Comparison of ENCODE assay signal across 1 cellular context in the genomic region with DNA sequence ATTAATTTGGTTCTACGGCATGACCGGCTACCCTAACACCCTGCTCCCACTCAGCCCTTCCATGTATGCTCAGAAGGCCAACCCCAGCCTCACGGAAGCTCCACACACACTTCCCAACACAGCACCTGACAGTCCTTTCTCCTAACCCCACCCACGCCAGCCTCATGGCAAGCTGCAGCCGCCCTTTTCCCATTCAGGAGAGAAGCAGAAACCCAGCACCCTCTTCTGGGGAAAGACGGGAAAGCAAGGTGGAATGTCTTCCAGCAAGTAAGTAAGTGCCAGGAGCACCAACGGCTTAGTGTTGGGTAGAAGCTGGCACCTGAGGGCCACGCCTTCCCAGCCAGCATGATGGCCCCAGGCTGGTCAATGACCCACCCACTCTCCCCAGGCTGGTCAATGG.
TF ChIP-seq lines count a peak whose summit lies in the region.

No MANE protein-coding gene starts in this region.

TF ChIP-seq in GM23338, 12 proteins besides CTCF, POLR2A, EP300 and RAD21 (continued from another document):
- TF ChIP-seq, protein P1, sequence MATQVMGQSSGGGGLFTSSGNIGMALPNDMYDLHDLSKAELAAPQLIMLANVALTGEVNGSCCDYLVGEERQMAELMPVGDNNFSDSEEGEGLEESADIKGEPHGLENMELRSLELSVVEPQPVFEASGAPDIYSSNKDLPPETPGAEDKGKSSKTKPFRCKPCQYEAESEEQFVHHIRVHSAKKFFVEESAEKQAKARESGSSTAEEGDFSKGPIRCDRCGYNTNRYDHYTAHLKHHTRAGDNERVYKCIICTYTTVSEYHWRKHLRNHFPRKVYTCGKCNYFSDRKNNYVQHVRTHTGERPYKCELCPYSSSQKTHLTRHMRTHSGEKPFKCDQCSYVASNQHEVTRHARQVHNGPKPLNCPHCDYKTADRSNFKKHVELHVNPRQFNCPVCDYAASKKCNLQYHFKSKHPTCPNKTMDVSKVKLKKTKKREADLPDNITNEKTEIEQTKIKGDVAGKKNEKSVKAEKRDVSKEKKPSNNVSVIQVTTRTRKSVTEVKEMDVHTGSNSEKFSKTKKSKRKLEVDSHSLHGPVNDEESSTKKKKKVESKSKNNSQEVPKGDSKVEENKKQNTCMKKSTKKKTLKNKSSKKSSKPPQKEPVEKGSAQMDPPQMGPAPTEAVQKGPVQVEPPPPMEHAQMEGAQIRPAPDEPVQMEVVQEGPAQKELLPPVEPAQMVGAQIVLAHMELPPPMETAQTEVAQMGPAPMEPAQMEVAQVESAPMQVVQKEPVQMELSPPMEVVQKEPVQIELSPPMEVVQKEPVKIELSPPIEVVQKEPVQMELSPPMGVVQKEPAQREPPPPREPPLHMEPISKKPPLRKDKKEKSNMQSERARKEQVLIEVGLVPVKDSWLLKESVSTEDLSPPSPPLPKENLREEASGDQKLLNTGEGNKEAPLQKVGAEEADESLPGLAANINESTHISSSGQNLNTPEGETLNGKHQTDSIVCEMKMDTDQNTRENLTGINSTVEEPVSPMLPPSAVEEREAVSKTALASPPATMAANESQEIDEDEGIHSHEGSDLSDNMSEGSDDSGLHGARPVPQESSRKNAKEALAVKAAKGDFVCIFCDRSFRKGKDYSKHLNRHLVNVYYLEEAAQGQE (IDR thresholded peaks at IDR 0.05; ENCODE audit: unreplicated experiment): no peak
- TF ChIP-seq NANOG (IDR thresholded peaks at IDR 0.05; ENCODE audit: borderline replicate concordance): no peak
- TF ChIP-seq, protein P2, sequence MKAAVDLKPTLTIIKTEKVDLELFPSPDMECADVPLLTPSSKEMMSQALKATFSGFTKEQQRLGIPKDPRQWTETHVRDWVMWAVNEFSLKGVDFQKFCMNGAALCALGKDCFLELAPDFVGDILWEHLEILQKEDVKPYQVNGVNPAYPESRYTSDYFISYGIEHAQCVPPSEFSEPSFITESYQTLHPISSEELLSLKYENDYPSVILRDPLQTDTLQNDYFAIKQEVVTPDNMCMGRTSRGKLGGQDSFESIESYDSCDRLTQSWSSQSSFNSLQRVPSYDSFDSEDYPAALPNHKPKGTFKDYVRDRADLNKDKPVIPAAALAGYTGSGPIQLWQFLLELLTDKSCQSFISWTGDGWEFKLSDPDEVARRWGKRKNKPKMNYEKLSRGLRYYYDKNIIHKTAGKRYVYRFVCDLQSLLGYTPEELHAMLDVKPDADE (IDR thresholded peaks at IDR 0.05): no peak
- no peak for TF ChIP-seq ZNF114 (CRISPR knock-in tag; IDR thresholded peaks at IDR 0.05)
- TF ChIP-seq EZH2phosphoT487 (IDR thresholded peaks at IDR 0.05; ENCODE audit: unreplicated experiment): no peak
- TF ChIP-seq STAT1 (IDR thresholded peaks at IDR 0.05; ENCODE audit: unreplicated experiment): no peak
